ENCODE assay signal across 1 cellular context in the genomic region with DNA sequence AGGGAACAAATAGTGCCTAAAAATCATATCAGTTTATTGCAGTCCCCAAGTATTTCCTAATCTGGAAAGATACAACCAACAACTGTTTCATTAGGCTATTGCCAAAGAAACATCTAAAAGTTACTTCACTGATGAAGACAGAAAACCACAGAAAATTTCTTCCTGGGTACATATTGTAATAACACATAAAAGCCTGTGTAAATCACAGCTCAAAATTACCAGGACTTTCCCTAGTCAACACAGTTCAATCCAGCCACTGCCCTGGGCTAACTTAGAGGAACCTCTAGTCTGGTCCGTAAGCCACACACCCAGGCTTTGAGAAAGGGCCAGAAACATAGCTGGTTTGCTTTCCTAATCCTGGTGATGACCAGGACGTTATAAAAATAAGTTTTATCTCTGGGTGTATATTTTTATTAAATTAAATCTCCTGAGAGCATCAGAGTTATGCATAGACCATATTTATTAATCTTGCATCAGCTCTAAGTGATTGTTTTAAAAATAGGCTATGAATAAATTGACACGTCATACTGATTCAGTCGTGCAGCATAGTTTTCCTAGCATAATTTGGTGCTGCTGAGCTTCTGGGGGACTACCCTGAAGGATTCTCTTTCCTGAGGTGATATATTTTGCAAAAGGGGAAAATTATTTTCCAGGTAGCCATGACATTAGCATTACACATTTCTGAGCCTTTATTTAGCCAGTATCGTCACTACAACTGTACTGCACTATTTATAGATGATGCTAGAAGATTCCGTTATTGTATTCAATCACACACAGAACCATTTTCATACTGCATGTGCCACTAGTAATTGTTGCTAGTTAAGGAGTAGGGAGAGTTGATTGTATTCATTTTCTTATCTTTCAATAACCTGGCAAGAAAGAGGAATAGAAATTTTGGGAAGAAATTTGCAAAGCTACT.
TF ChIP-seq lines count a peak whose summit lies in the region.

No MANE protein-coding gene starts in this region.

TF ChIP-seq in GM12878, 131 proteins besides CTCF, POLR2A, EP300 and RAD21:
- no peak for TF ChIP-seq NBN (IDR thresholded peaks at IDR 0.05)
- TF ChIP-seq, protein P1, sequence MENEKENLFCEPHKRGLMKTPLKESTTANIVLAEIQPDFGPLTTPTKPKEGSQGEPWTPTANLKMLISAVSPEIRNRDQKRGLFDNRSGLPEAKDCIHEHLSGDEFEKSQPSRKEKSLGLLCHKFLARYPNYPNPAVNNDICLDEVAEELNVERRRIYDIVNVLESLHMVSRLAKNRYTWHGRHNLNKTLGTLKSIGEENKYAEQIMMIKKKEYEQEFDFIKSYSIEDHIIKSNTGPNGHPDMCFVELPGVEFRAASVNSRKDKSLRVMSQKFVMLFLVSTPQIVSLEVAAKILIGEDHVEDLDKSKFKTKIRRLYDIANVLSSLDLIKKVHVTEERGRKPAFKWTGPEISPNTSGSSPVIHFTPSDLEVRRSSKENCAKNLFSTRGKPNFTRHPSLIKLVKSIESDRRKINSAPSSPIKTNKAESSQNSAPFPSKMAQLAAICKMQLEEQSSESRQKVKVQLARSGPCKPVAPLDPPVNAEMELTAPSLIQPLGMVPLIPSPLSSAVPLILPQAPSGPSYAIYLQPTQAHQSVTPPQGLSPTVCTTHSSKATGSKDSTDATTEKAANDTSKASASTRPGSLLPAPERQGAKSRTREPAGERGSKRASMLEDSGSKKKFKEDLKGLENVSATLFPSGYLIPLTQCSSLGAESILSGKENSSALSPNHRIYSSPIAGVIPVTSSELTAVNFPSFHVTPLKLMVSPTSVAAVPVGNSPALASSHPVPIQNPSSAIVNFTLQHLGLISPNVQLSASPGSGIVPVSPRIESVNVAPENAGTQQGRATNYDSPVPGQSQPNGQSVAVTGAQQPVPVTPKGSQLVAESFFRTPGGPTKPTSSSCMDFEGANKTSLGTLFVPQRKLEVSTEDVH (IDR thresholded peaks at IDR 0.05; ENCODE audit: low read depth, partially characterized antibody), result no peak
- no peak for TF ChIP-seq SPI1 (IDR thresholded peaks at IDR 0.05; ENCODE audit: borderline replicate concordance, insufficient read depth, low read depth, low read length)
- no peak for TF ChIP-seq MEF2A (IDR thresholded peaks at IDR 0.05; ENCODE audit: insufficient read depth, low read depth, low read length)
- TF ChIP-seq SMARCA5 (IDR thresholded peaks at IDR 0.05), result no peak
- TF ChIP-seq, protein P2, sequence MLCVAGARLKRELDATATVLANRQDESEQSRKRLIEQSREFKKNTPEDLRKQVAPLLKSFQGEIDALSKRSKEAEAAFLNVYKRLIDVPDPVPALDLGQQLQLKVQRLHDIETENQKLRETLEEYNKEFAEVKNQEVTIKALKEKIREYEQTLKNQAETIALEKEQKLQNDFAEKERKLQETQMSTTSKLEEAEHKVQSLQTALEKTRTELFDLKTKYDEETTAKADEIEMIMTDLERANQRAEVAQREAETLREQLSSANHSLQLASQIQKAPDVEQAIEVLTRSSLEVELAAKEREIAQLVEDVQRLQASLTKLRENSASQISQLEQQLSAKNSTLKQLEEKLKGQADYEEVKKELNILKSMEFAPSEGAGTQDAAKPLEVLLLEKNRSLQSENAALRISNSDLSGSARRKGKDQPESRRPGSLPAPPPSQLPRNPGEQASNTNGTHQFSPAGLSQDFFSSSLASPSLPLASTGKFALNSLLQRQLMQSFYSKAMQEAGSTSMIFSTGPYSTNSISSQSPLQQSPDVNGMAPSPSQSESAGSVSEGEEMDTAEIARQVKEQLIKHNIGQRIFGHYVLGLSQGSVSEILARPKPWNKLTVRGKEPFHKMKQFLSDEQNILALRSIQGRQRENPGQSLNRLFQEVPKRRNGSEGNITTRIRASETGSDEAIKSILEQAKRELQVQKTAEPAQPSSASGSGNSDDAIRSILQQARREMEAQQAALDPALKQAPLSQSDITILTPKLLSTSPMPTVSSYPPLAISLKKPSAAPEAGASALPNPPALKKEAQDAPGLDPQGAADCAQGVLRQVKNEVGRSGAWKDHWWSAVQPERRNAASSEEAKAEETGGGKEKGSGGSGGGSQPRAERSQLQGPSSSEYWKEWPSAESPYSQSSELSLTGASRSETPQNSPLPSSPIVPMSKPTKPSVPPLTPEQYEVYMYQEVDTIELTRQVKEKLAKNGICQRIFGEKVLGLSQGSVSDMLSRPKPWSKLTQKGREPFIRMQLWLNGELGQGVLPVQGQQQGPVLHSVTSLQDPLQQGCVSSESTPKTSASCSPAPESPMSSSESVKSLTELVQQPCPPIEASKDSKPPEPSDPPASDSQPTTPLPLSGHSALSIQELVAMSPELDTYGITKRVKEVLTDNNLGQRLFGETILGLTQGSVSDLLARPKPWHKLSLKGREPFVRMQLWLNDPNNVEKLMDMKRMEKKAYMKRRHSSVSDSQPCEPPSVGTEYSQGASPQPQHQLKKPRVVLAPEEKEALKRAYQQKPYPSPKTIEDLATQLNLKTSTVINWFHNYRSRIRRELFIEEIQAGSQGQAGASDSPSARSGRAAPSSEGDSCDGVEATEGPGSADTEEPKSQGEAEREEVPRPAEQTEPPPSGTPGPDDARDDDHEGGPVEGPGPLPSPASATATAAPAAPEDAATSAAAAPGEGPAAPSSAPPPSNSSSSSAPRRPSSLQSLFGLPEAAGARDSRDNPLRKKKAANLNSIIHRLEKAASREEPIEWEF (IDR thresholded peaks at IDR 0.05; ENCODE audit: insufficient replicate concordance, low read depth, low read length), result no peak
- no peak for TF ChIP-seq NFXL1 (IDR thresholded peaks at IDR 0.05; ENCODE audit: borderline replicate concordance)
- no peak for TF ChIP-seq ZSCAN29 (IDR thresholded peaks at IDR 0.05)
- no peak for TF ChIP-seq CHD2 (IDR thresholded peaks at IDR 0.05; ENCODE audit: borderline replicate concordance, low read depth, low read length)
- TF ChIP-seq IRF4 (IDR thresholded peaks at IDR 0.05; ENCODE audit: low read depth, low read length), result no peak
- TF ChIP-seq ASH2L (IDR thresholded peaks at IDR 0.05; ENCODE audit: borderline replicate concordance, low read depth), result no peak
- TF ChIP-seq ZNF622 (IDR thresholded peaks at IDR 0.05), result no peak
- TF ChIP-seq IKZF2 (IDR thresholded peaks at IDR 0.05), result no peak
- no peak for TF ChIP-seq BMI1 (IDR thresholded peaks at IDR 0.05; ENCODE audit: borderline replicate concordance)
- no peak for TF ChIP-seq EZH2 (IDR thresholded peaks at IDR 0.05; ENCODE audit: borderline replicate concordance, control insufficient read depth, low read depth, low read length)
- TF ChIP-seq JUND (IDR thresholded peaks at IDR 0.05; ENCODE audit: low read depth, low read length), result no peak
- TF ChIP-seq, protein P3, sequence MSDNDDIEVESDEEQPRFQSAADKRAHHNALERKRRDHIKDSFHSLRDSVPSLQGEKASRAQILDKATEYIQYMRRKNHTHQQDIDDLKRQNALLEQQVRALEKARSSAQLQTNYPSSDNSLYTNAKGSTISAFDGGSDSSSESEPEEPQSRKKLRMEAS (IDR thresholded peaks at IDR 0.05; ENCODE audit: low read depth, low read length), result no peak
- TF ChIP-seq ZNF384 (IDR thresholded peaks at IDR 0.05; ENCODE audit: borderline replicate concordance, low read depth, low read length), result no peak
- no peak for TF ChIP-seq LARP7 (IDR thresholded peaks at IDR 0.05)
